39 cellular contexts compared by ENCODE assay signal in genomic region chr2:136727973-136728699, GRCh38. TPM values are rescaled to one million over a fixed set of nuclear protein-coding genes. Genes with fewer than 3 reads are reported as not detected.
"Had no signal": no experiment of that assay in that cellular context is flagged by ENCODE, and none has a peak within 500 bp of the region (broad histone marks: within the 10 kb centered on the region; RNA-seq: fewer than 3 reads in every experiment).

No MANE protein-coding gene starts in this region.

- H3K27ac ChIP-seq: PC-9, RWPE1, WERI-Rb-1 had no signal

- H3K36me3 ChIP-seq: MG63, WERI-Rb-1 had no signal

- H2AFZ ChIP-seq: PC-9 had no signal

- DNase-seq: activated CD4-positive, alpha-beta memory T cell treated with anti-CD3 and anti-CD28 coated beads, Interleukin-2, amount 10 ng/mL, durations not matched to agents 7 days and 5 days; activated CD4-positive, alpha-beta T cell treated with anti-CD3 and anti-CD28 coated beads for 1 hour; activated CD4-positive, alpha-beta T cell treated with anti-CD3 and anti-CD28 coated beads for 48 hours; activated CD4-positive, CD25-positive, alpha-beta regulatory T cell; activated CD8-positive, alpha-beta memory T cell treated with anti-CD3 and anti-CD28 coated beads for 24 hours; activated CD8-positive, alpha-beta memory T cell treated with anti-CD3 and anti-CD28 coated beads, Interleukin-2, amount 10 ng/mL, durations not matched to agents 7 days and 5 days; activated CD8-positive, alpha-beta memory T cell treated with anti-CD3 and anti-CD28 coated beads, Interleukin-2, amount 50 U/mL, for 48 hours; activated effector memory CD4-positive, alpha-beta T cell treated with Interleukin-2 at 50 U/mL for 16 hours; activated naive CD4-positive, alpha-beta T cell treated with anti-CD3 and anti-CD28 coated beads, Interleukin-2, amount 10 ng/mL, durations not matched to agents 7 days and 5 days; activated naive CD8-positive, alpha-beta T cell treated with anti-CD3 and anti-CD28 coated beads, Interleukin-2, amount 50 U/mL, for 24 hours; activated T-cell treated with anti-CD3 and anti-CD28 coated beads, Interleukin-2, amount 50 U/mL, for 48 hours; caudate nucleus; cerebellar nuclear complex; Karpas-422; MG63; NCI-H1048; NCI-H1417; NCI-H146; NCI-H187; NCI-H2029 treated with DMSO at 0.1 percent for 48 hours; NCI-H2107; NCI-H2171; NCI-H510A; NCI-H526; NCI-H774; PC-9; SIG-M5; SW 1271; T-helper 1 cell; T-helper 2 cell; T-helper 9 cell; WERI-Rb-1 had no signal

- H3K9me3 Mint-ChIP-seq: activated CD4-positive, alpha-beta memory T cell treated with anti-CD3 and anti-CD28 coated beads, Interleukin-2, amount 10 ng/mL, durations not matched to agents 7 days and 5 days; activated naive CD4-positive, alpha-beta T cell treated with anti-CD3 and anti-CD28 coated beads, Interleukin-2, amount 10 ng/mL, durations not matched to agents 7 days and 5 days had no signal

- H3K27ac Mint-ChIP-seq: activated CD4-positive, alpha-beta memory T cell treated with anti-CD3 and anti-CD28 coated beads, Interleukin-2, amount 10 ng/mL, durations not matched to agents 7 days and 5 days; activated CD8-positive, alpha-beta memory T cell treated with anti-CD3 and anti-CD28 coated beads, Interleukin-2, amount 10 ng/mL, durations not matched to agents 7 days and 5 days; activated naive CD4-positive, alpha-beta T cell treated with anti-CD3 and anti-CD28 coated beads, Interleukin-2, amount 10 ng/mL, durations not matched to agents 7 days and 5 days; activated naive CD8-positive, alpha-beta T cell; activated naive CD8-positive, alpha-beta T cell treated with anti-CD3 and anti-CD28 coated beads, Interleukin-2, amount 50 U/mL, for 24 hours; brain had no signal

- H3K4me1 Mint-ChIP-seq: activated CD4-positive, alpha-beta memory T cell treated with anti-CD3 and anti-CD28 coated beads, Interleukin-2, amount 10 ng/mL, durations not matched to agents 7 days and 5 days; activated CD8-positive, alpha-beta memory T cell treated with anti-CD3 and anti-CD28 coated beads, Interleukin-2, amount 10 ng/mL, durations not matched to agents 7 days and 5 days; activated naive CD4-positive, alpha-beta T cell treated with anti-CD3 and anti-CD28 coated beads, Interleukin-2, amount 10 ng/mL, durations not matched to agents 7 days and 5 days; activated naive CD8-positive, alpha-beta T cell treated with anti-CD3 and anti-CD28 coated beads, Interleukin-2, amount 50 U/mL, for 24 hours; brain had no signal

- H3K27me3 Mint-ChIP-seq: activated CD4-positive, alpha-beta memory T cell treated with anti-CD3 and anti-CD28 coated beads, Interleukin-2, amount 10 ng/mL, durations not matched to agents 7 days and 5 days; activated CD8-positive, alpha-beta memory T cell treated with anti-CD3 and anti-CD28 coated beads, Interleukin-2, amount 10 ng/mL, durations not matched to agents 7 days and 5 days; activated naive CD4-positive, alpha-beta T cell treated with anti-CD3 and anti-CD28 coated beads, Interleukin-2, amount 10 ng/mL, durations not matched to agents 7 days and 5 days had no signal

- ATAC-seq: activated CD8-positive, alpha-beta memory T cell treated with anti-CD3 and anti-CD28 coated beads, Interleukin-2, amount 10 ng/mL, durations not matched to agents 7 days and 5 days; activated naive CD8-positive, alpha-beta T cell treated with anti-CD3 and anti-CD28 coated beads, Interleukin-2, amount 50 U/mL, for 24 hours; Right ventricle myocardium inferior had no signal

- H3K9me3 ChIP-seq: MG63 had no signal

- FAIRE-seq: bronchial epithelial cell, RCC 7860 had no signal

- H3K4me2 ChIP-seq: PC-9 had no signal

- H3K4me3 Mint-ChIP-seq: activated CD4-positive, alpha-beta memory T cell treated with anti-CD3 and anti-CD28 coated beads, Interleukin-2, amount 10 ng/mL, durations not matched to agents 7 days and 5 days; activated CD8-positive, alpha-beta memory T cell treated with anti-CD3 and anti-CD28 coated beads, Interleukin-2, amount 10 ng/mL, durations not matched to agents 7 days and 5 days; activated naive CD4-positive, alpha-beta T cell treated with anti-CD3 and anti-CD28 coated beads, Interleukin-2, amount 10 ng/mL, durations not matched to agents 7 days and 5 days; activated naive CD8-positive, alpha-beta T cell; activated naive CD8-positive, alpha-beta T cell treated with anti-CD3 and anti-CD28 coated beads, Interleukin-2, amount 50 U/mL, for 24 hours; brain had no signal

- H3K27me3 ChIP-seq: MG63 had no signal

- H3K4me3 ChIP-seq: MG63, PC-9 had no signal

- H3K36me3 Mint-ChIP-seq: activated CD8-positive, alpha-beta memory T cell treated with anti-CD3 and anti-CD28 coated beads, Interleukin-2, amount 10 ng/mL, durations not matched to agents 7 days and 5 days; activated naive CD4-positive, alpha-beta T cell treated with anti-CD3 and anti-CD28 coated beads, Interleukin-2, amount 10 ng/mL, durations not matched to agents 7 days and 5 days; activated naive CD8-positive, alpha-beta T cell; brain had no signal

RNA-seq across cellular contexts. Expression of gene THSD7B, which starts 37.2 kb away (rescaled TPM):
- total RNA-seq: activated CD4-positive, alpha-beta memory T cell treated with anti-CD3 and anti-CD28 coated beads, Interleukin-2, amount 10 ng/mL, durations not matched to agents 7 days and 5 days; activated CD8-positive, alpha-beta memory T cell treated with anti-CD3 and anti-CD28 coated beads, Interleukin-2, amount 10 ng/mL, durations not matched to agents 7 days and 5 days; bronchial epithelial cell; PC-9; SK-MEL-5 had no signal
